Comparison of ENCODE assay signal across 12 cellular contexts in genomic region chr11:77470504-77470903, GRCh38. TPM values are rescaled to one million over a fixed set of nuclear protein-coding genes. Genes with fewer than 3 reads are reported as not detected.
DNase-seq lines count a peak whose midpoint lies in the region; ATAC-seq and TF ChIP-seq lines count a peak whose summit lies in the region.
"Had no signal": no experiment of that assay in that cellular context is flagged by ENCODE, and none has a peak within 500 bp of the region (broad histone marks: within the 10 kb centered on the region; RNA-seq: fewer than 3 reads in every experiment).

No MANE protein-coding gene starts in this region.

- peak overlapping the region in 1 of 2 donors; percentile 1 for H3K9ac ChIP-seq in duodenal mucosa (ENCODE audit: low read depth in 1 of 2, low read length in 2 of 2)

- intact Hi-C loops in CD14-positive monocyte (cut with micrococcal nuclease) = no loop called here

- peaks cover 43% of the 10 kb centered on the region for H3K4me1 Mint-ChIP-seq in CD14-positive monocyte
- H3K4me1 Mint-ChIP-seq in activated T-cell treated with anti-CD3 and anti-CD28 coated beads, Interleukin-2, amount 50 U/mL, for 72 hours (ENCODE audit: low read depth) = peaks cover 4% of the 10 kb centered on the region

- no peak overlapping the region for H3K27ac ChIP-seq in duodenal mucosa (ENCODE audit: low read depth, low read length)
- H3K27ac ChIP-seq: left ventricle myocardium inferior had no signal

- peak overlapping the region; percentile 38 to 54 for H3K4me3 ChIP-seq in duodenal mucosa (ENCODE audit: low read depth in 1 of 2, low read length in 2 of 2)
- H3K4me3 ChIP-seq: left ventricle myocardium inferior had no signal

- H3K36me3 ChIP-seq in duodenal mucosa (ENCODE audit: control insufficient read depth in 1 of 2, insufficient read depth in 2 of 2, low read length in 2 of 2) = no peaks in the 10 kb centered on the region
- H3K36me3 ChIP-seq: left ventricle myocardium inferior had no signal

- peaks cover 4 to 21% (median 12%) of the 10 kb centered on the region in 3 donors for H3K27me3 Mint-ChIP-seq in CD14-positive monocyte (ENCODE audit: low read depth in 3 of 3)
- H3K27me3 Mint-ChIP-seq in activated T-cell treated with anti-CD3 and anti-CD28 coated beads, Interleukin-2, amount 50 U/mL, for 72 hours (ENCODE audit: low read depth) = peaks cover 20% of the 10 kb centered on the region

- no peaks in the 10 kb centered on the region for H3K9me3 ChIP-seq in duodenal mucosa (ENCODE audit: control insufficient read depth in 1 of 2, low read length in 2 of 2)
- H3K9me3 ChIP-seq: left ventricle myocardium inferior had no signal

- peak; percentile 42 for ATAC-seq in GM18909 (IDR thresholded peaks at IDR 0.05; ENCODE audit: poor library complexity, unreplicated experiment)
- peak; percentile 31 for ATAC-seq in HG03342 (IDR thresholded peaks at IDR 0.05; ENCODE audit: unreplicated experiment)
- no peak for ATAC-seq in activated T-cell treated with anti-CD3 and anti-CD28 coated beads, Interleukin-2, amount 50 U/mL, for 72 hours (replicated peaks in 1 of 2)
- ATAC-seq in esophagus mucosa = no peak
- ATAC-seq: HCT116 had no signal

- H3K27me3 ChIP-seq in duodenal mucosa (ENCODE audit: control insufficient read depth in 1 of 2, insufficient read depth in 2 of 2, low read length in 2 of 2) = no peaks in the 10 kb centered on the region

- H3K36me3 Mint-ChIP-seq in CD14-positive monocyte = peaks cover 0 to 2% of the 10 kb centered on the region in 2 donors
- peaks cover 0 to 2% of the 10 kb centered on the region in 2 donors for H3K36me3 Mint-ChIP-seq in activated T-cell treated with anti-CD3 and anti-CD28 coated beads, Interleukin-2, amount 50 U/mL, for 72 hours (ENCODE audit: insufficient read depth in 2 of 2)

- peaks cover 0 to 2% (median 0%) of the 10 kb centered on the region in 7 donors for H3K9me3 Mint-ChIP-seq in CD14-positive monocyte
- no peaks in the 10 kb centered on the region for H3K9me3 Mint-ChIP-seq in activated T-cell treated with anti-CD3 and anti-CD28 coated beads, Interleukin-2, amount 50 U/mL, for 72 hours

- peaks cover 44 to 59% of the 10 kb centered on the region in 2 donors for H3K4me1 ChIP-seq in duodenal mucosa (ENCODE audit: control insufficient read depth in 1 of 2, insufficient read depth in 2 of 2, low read length in 2 of 2)

- H3K27ac Mint-ChIP-seq in CD14-positive monocyte = peak overlapping the region in 3 of 7 donors; percentile 38 to 87 (median 52)
- H3K27ac Mint-ChIP-seq in activated T-cell treated with anti-CD3 and anti-CD28 coated beads, Interleukin-2, amount 50 U/mL, for 72 hours = no peak overlapping the region

- peak overlapping the region; percentile 7 to 54 for H3K4me3 Mint-ChIP-seq in CD14-positive monocyte
- H3K4me3 Mint-ChIP-seq in activated T-cell treated with anti-CD3 and anti-CD28 coated beads, Interleukin-2, amount 50 U/mL, for 72 hours = no peak overlapping the region

- DNase-seq in CD14-positive monocyte (ENCODE audit: low spot score) = no peak
- DNase-seq in activated T-cell treated with anti-CD3 and anti-CD28 coated beads, Interleukin-2, amount 50 U/mL, for 72 hours = no peak
- DNase-seq in NAMALWA (ENCODE audit: low spot score) = no peak
- no peak for DNase-seq in HK-2 (ENCODE audit: unreplicated experiment)
- DNase-seq: IMR-90, left ventricle myocardium inferior, NCI-H510A had no signal

- no peak for TF ChIP-seq CTCF in CD14-positive monocyte (IDR thresholded peaks at IDR 0.05)

RNA-seq across cellular contexts. Expression of gene PAK1, which starts 3.4 kb away (rescaled TPM):
- 100 to 1,000 TPM; 128 to 134 TPM for polyA plus RNA-seq in CD14-positive monocyte
- 10 to 100 TPM; 40.8 to 56.8 TPM for total RNA-seq in activated T-cell treated with anti-CD3 and anti-CD28 coated beads, Interleukin-2, amount 50 U/mL, for 72 hours
- total RNA-seq in esophagus mucosa = 29.2 TPM

Comparison
In these comparisons a context has a peak if more than half of its experiments do, and no peak if none do; other contexts are left out.
1. H3K4me3 Mint-ChIP-seq: peak in CD14-positive monocyte (2 of 2); none in activated T-cell treated with anti-CD3 and anti-CD28 coated beads, Interleukin-2, amount 50 U/mL, for 72 hours (0 of 2).
2. ATAC-seq: peak in GM18909 (single experiment) and HG03342 (single experiment); none in activated T-cell treated with anti-CD3 and anti-CD28 coated beads, Interleukin-2, amount 50 U/mL, for 72 hours (0 of 2) and esophagus mucosa (single experiment).